9 cellular contexts compared by ENCODE assay signal in genomic region chr9:128920381-128921058, GRCh38. TPM values are rescaled to one million over a fixed set of nuclear protein-coding genes. Genes with fewer than 3 reads are reported as not detected.
DNase-seq lines count a peak whose midpoint lies in the region; ATAC-seq and TF ChIP-seq lines count a peak whose summit lies in the region.
"Had no signal": no experiment of that assay in that cellular context is flagged by ENCODE, and none has a peak within 500 bp of the region (broad histone marks: within the 10 kb centered on the region; RNA-seq: fewer than 3 reads in every experiment).

Gene PHYHD1 (plus strand): TSS chr9:128920982. CDS start chr9:128922324, 1,342 bp downstream.

- peak within 1 kb of the TSS; percentile 76 for H3K9ac ChIP-seq in ES-I3 (ENCODE audit: low read depth, low read length)

- peak within 1 kb of the TSS; percentile 36 for H3K27ac ChIP-seq in foreskin keratinocyte

- H3K36me3 ChIP-seq in ES-I3 (ENCODE audit: insufficient read depth, low read length): peaks cover 11% of the 10 kb centered on the region; the same call in 1 of the 2 replicates

- H3K9me3 ChIP-seq in ES-I3 (ENCODE audit: control insufficient read depth, insufficient read depth, low read length): no peaks in the 10 kb centered on the region

- peaks cover 18% of the 10 kb centered on the region; the same call in 1 of the 2 replicates for H3K4me1 ChIP-seq in ES-I3 (ENCODE audit: insufficient read depth, low read length)
- H3K4me1 ChIP-seq in foreskin keratinocyte: peaks cover 13% of the 10 kb centered on the region

- TF ChIP-seq CTCF in foreskin keratinocyte (conservative IDR thresholded peaks at IDR 0.05) (no peak), omental fat pad (IDR thresholded peaks at IDR 0.05) (no peak), GM13976 (IDR thresholded peaks at IDR 0.05; ENCODE audit: borderline replicate concordance, control extremely low read depth, extremely low read depth, insufficient read depth, missing control alignments) (no peak)

- DNase-seq in SK-MEL-5 (ENCODE audit: low read depth, low spot score): peak; percentile 18
- DNase-seq in foreskin keratinocyte: peak in 1 of 2 donors; percentile 59
- no peak for DNase-seq in omental fat pad (ENCODE audit: low spot score)
- DNase-seq in SIG-M5 (lab: John Stamatoyannopoulos, UW): no peak
- no peak for DNase-seq in GM13976 (ENCODE audit: low spot score)

- ATAC-seq in foreskin keratinocyte: peak; percentile 44
- ATAC-seq in omental fat pad (ENCODE audit: low FRiP score): peak; percentile 34
- no peak for ATAC-seq in GM19452 (IDR thresholded peaks at IDR 0.05; ENCODE audit: unreplicated experiment)
- ATAC-seq in GM19035 (IDR thresholded peaks at IDR 0.05; ENCODE audit: unreplicated experiment): no peak

- in situ Hi-C loops in SK-MEL-5 (cut with HindIII; ENCODE audit: low pct_unique_long_range_greater_than_20kb, low sequenced_read_pairs): no loop called here
- in situ Hi-C loops in GM13976 (cut with MboI; ENCODE audit: low sequenced_read_pairs, unreplicated experiment): loop anchor here (10.0 kb wide), 1 partner anchor 56 kb away; no protein-coding TSS in a partner anchor

- no peaks in the 10 kb centered on the region for H3K27me3 ChIP-seq in foreskin keratinocyte

RNA-seq across cellular contexts. Expression of gene PHYHD1, which starts in this region (rescaled TPM):
- 4.5 and 5.2 TPM in 2 replicates for total RNA-seq in SK-MEL-5 (2014; rRNA removed; shearing (Covaris generic))
- polyA plus RNA-seq in SK-MEL-5 (2015; cell fraction: cytosol; rRNA removed): 3.0 and 14.1 TPM in 2 replicates
- 5.5 and 22.0 TPM in 2 replicates for polyA plus RNA-seq in SK-MEL-5 (2015; cell fraction: nucleus; rRNA removed)
- total RNA-seq in foreskin keratinocyte (8.2 and 12.9 TPM in 2 replicates), omental fat pad (10 to 100 TPM; 14.4 to 43.8 (median 32.4) TPM)
- 11.6 and 19.9 TPM in 2 replicates for polyA plus RNA-seq in foreskin keratinocyte
- polyA plus RNA-seq: neural cell had no signal

Comparison
In these comparisons a context has a peak if more than half of its experiments do, and no peak if none do; other contexts are left out.
1. ATAC-seq: peak in foreskin keratinocyte (single experiment) and omental fat pad (single experiment); none in GM19452 (single experiment) and GM19035 (single experiment).